ENCODE assay signal across 8 cellular contexts in genomic region chr6:137641474-137642077, GRCh38.
DNase-seq lines count a peak whose midpoint lies in the region; ATAC-seq and TF ChIP-seq lines count a peak whose summit lies in the region.

No MANE protein-coding gene starts in this region.

- no peaks in the 10 kb centered on the region for H3K27me3 ChIP-seq in GM06990 (replicated peaks; ENCODE audit: control insufficient read depth, insufficient read depth, low read length)

- DNase-seq in GM06990 (ENCODE audit: extremely low read depth, insufficient read length) (no peak), NCI-H2196 (lab: John Stamatoyannopoulos, UW; ENCODE audit: unreplicated experiment) (peak; percentile 78), cerebellar cortex (ENCODE audit: low spot score) (peak; percentile 78), left lobe of liver (ENCODE audit: low spot score) (peak; percentile 66)
- DNase-seq in activated CD4-positive, CD25-positive, alpha-beta regulatory T cell treated with anti-CD3 and anti-CD28 coated beads, Interleukin-2, amount 50 U/mL, for 16 hours (ENCODE audit: low read depth, low spot score): peak; percentile 45
- peak; percentile 14 to 34 (median 17) for DNase-seq in stimulated activated CD4-positive, alpha-beta T cell treated with anti-CD3 and anti-CD28 coated beads, TNF-alpha, amount 100 ng/mL, for 1 hour (ENCODE audit: low read depth in 3 of 3, low spot score in 1 of 3)

- peak; percentile 65 for TF ChIP-seq CTCF in GM06990 (IDR thresholded peaks at IDR 0.05; ENCODE audit: insufficient read depth, low read length, poor library complexity, severe bottlenecking)

- no peak overlapping the region for H3K4me3 ChIP-seq in GM06990 (replicated peaks; ENCODE audit: low read depth, low read length)

- H3K36me3 ChIP-seq in GM06990 (ENCODE audit: control insufficient read depth, insufficient read depth, low read length): no peaks in the 10 kb centered on the region

- ATAC-seq in HG02981 (IDR thresholded peaks at IDR 0.05; ENCODE audit: unreplicated experiment) (peak; percentile 71), left lobe of liver (peak; percentile 99), GM21786 (IDR thresholded peaks at IDR 0.05; ENCODE audit: unreplicated experiment) (no peak)
